Comparison of ENCODE assay signal across 8 cellular contexts in the genomic region with DNA sequence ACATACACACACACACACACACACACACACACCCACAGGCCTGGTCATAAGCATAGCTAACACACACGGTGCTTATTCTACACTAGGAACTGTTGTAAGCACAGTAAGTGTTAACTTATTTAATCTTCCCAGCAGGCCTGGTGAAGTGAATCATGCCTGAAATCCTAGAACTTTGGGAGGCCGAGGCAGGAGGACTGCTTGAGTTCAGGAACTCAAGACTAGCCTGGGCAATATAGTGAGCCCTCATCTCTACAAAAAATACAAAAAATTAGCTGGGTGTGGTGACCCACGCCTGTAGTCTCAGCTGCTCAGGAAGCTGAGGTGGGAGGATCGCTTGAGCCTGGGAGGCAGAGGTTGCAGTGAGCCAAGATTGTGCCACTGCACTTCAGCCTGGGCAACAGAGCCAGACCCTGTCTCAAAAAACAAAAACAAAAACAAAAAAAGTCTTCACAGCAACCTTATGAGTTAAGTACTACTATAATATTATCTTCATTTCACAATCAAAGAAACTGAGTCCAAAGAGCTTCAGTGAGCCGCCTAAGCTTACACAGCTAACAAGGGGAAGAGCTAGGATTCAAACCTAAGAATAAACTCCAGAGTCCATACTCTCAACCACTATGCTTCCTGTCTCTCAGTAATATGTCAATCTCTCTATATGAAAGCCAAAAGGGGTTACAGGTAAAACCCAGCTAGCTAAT. TPM values are rescaled to one million over a fixed set of nuclear protein-coding genes. Genes with fewer than 3 reads are reported as not detected.
DNase-seq lines count a peak whose midpoint lies in the region; ATAC-seq and TF ChIP-seq lines count a peak whose summit lies in the region.

No MANE protein-coding gene starts in this region.

- peak in 1 of 2 donors; percentile 7 for TF ChIP-seq EP300 in tibial nerve (IDR thresholded peaks at IDR 0.05)

- 63 to 73% (median 70%) methylated on average over 5 of the region's 5 CpGs for WGBS in heart left ventricle, 4 donors
- WGBS in adrenal gland, 4 donors = 59 to 78% (median 64%) methylated on average over 5 of the region's 5 CpGs
- WGBS in lung, 2 donors = 30 to 31% methylated on average over 5 of the region's 5 CpGs
- 28 to 36% methylated on average over 5 of the region's 5 CpGs for WGBS in tibial nerve, 2 donors

- H3K36me3 ChIP-seq in heart left ventricle (no peaks in the 10 kb centered on the region), adrenal gland (replicated peaks in 1 of 2) (no peaks in the 10 kb centered on the region), lung (ENCODE audit: control insufficient read depth in 2 of 2, insufficient read depth in 2 of 2, low read length in 2 of 2) (peaks cover 0 to 2% of the 10 kb centered on the region in 2 donors), tibial nerve (no peaks in the 10 kb centered on the region)

- no peak for ATAC-seq in heart left ventricle
- no peak for ATAC-seq in left ventricle myocardium superior
- ATAC-seq in lung (ENCODE audit: insufficient read depth, low FRiP score) = no peak
- ATAC-seq in HG03521 (IDR thresholded peaks at IDR 0.05; ENCODE audit: unreplicated experiment) = no peak

- TF ChIP-seq CTCF in heart left ventricle (IDR thresholded peaks at IDR 0.05) (no peak), adrenal gland (IDR thresholded peaks at IDR 0.05) (no peak), lung (IDR thresholded peaks at IDR 0.05; ENCODE audit: control extremely low read depth, extremely low read depth) (no peak), tibial nerve (IDR thresholded peaks at IDR 0.05) (no peak)

- intact Hi-C loops in heart left ventricle (cut with DNase I) (loop anchor here in 5 of 10 donors (10.0 kb wide), 2 partner anchors 87 to 163 kb away; partner anchors contain the start of gene PHF19 (in 1 of the 5)), left ventricle myocardium superior (cut with micrococcal nuclease) (no loop called here), adrenal gland (cut with DNase I) (no loop called here)

- no peak for TF ChIP-seq POLR2A in heart left ventricle (IDR thresholded peaks at IDR 0.05)
- TF ChIP-seq POLR2A in adrenal gland (IDR thresholded peaks at IDR 0.05) = no peak
- no peak for TF ChIP-seq POLR2A in tibial nerve (IDR thresholded peaks at IDR 0.05)

- H3K4me3 ChIP-seq in heart left ventricle (peak overlapping the region in 9 of 12 donors; percentile 68 to 96 (median 78)), adrenal gland (peak overlapping the region in 1 of 4 donors; percentile 76), lung (peak overlapping the region; percentile 64), tibial nerve (peak overlapping the region; percentile 73 to 97 (median 78))

- peak overlapping the region in 7 of 12 donors; percentile 3 to 91 (median 24) for H3K27ac ChIP-seq in heart left ventricle
- H3K27ac ChIP-seq in adrenal gland = peak overlapping the region in 3 of 5 donors; percentile 1 to 90 (median 31)
- peak overlapping the region in 1 of 2 donors; percentile 5 for H3K27ac ChIP-seq in lung (ENCODE audit: low read depth in 1 of 2, low read length in 1 of 2)
- peak overlapping the region; percentile 83 to 97 (median 88) for H3K27ac ChIP-seq in tibial nerve

- DNase-seq in heart left ventricle (no peak), left ventricle myocardium superior (no peak), adrenal gland (no peak), lung (ENCODE audit: low spot score) (no peak), tibial nerve (ENCODE audit: low spot score in 2 of 2) (no peak), AG20443 (ENCODE audit: low spot score) (no peak)
- DNase-seq in activated CD4-positive, CD25-positive, alpha-beta regulatory T cell treated with anti-CD3 and anti-CD28 coated beads, Interleukin-2, amount 50 U/mL, for 72 hours = no peak

- no peaks in the 10 kb centered on the region for H3K9me3 ChIP-seq in heart left ventricle
- H3K9me3 ChIP-seq in adrenal gland (replicated peaks in 1 of 3) = no peaks in the 10 kb centered on the region
- no peaks in the 10 kb centered on the region for H3K9me3 ChIP-seq in lung (ENCODE audit: control insufficient read depth in 2 of 2, insufficient read depth in 1 of 2, low read length in 1 of 2)
- H3K9me3 ChIP-seq in tibial nerve = no peaks in the 10 kb centered on the region

- H3K4me1 ChIP-seq in heart left ventricle = peaks cover 0 to 68% (median 24%) of the 10 kb centered on the region in 12 donors
- H3K4me1 ChIP-seq in adrenal gland (replicated peaks in 1 of 2) = peaks cover 15 to 58% of the 10 kb centered on the region in 2 donors
- H3K4me1 ChIP-seq in lung (ENCODE audit: control insufficient read depth in 2 of 2, insufficient read depth in 2 of 2, low read length in 2 of 2) = peaks cover 0 to 10% of the 10 kb centered on the region in 2 donors
- H3K4me1 ChIP-seq in tibial nerve = peaks cover 0 to 65% (median 24%) of the 10 kb centered on the region in 4 donors

- H3K27me3 ChIP-seq in heart left ventricle (no peaks in the 10 kb centered on the region), adrenal gland (no peaks in the 10 kb centered on the region), lung (ENCODE audit: control insufficient read depth, insufficient read depth) (no peaks in the 10 kb centered on the region), tibial nerve (no peaks in the 10 kb centered on the region)

RNA-seq across cellular contexts. Expression of gene MEGF9, which starts 2.3 kb away (rescaled TPM):
- 10 to 100 TPM in 6 of 9 donors, 1 to 10 TPM in 3; 5.0 to 46.0 (median 13.3) TPM for total RNA-seq in heart left ventricle
- polyA plus RNA-seq in heart left ventricle = 1 to 10 TPM; 2.2 to 5.2 TPM
- total RNA-seq in left ventricle myocardium superior = 32.8 TPM
- 10 to 100 TPM; 13.9 to 28.5 (median 22.4) TPM for total RNA-seq in adrenal gland
- polyA plus RNA-seq in adrenal gland = 10 to 100 TPM in 1 of 3 donors, 1 to 10 TPM in 2; 3.9 to 22.4 (median 4.3) TPM
- 10 to 100 TPM; 22.0 to 48.3 TPM for total RNA-seq in lung
- polyA plus RNA-seq in lung = 10 to 100 TPM; 19.2 to 39.2 TPM
- 100 to 1,000 TPM in 1 of 4 donors, 10 to 100 TPM in 3; 62.1 to 113 (median 91.8) TPM for total RNA-seq in tibial nerve
